ENCODE assay signal across 1 cellular context in genomic region chr15:29268706-29269484, GRCh38.
TF ChIP-seq lines count a peak whose summit lies in the region.

No MANE protein-coding gene starts in this region.

TF ChIP-seq in GM12878, 131 proteins besides CTCF, POLR2A, EP300 and RAD21 (continued from another document):
- TF ChIP-seq ZBTB40 (IDR thresholded peaks at IDR 0.05; ENCODE audit: borderline replicate concordance), result no peak
- no peak for TF ChIP-seq BMI1 (IDR thresholded peaks at IDR 0.05; ENCODE audit: borderline replicate concordance)
- no peak for TF ChIP-seq ELK1 (IDR thresholded peaks at IDR 0.05; ENCODE audit: low read depth, low read length)
- TF ChIP-seq YY1 (IDR thresholded peaks at IDR 0.05; ENCODE audit: low read depth, low read length), result peak; percentile 1; the same call in 1 of the 2 replicates
- TF ChIP-seq SREBF1 (IDR thresholded peaks at IDR 0.05; ENCODE audit: low read length), result no peak
- TF ChIP-seq ATF7 (IDR thresholded peaks at IDR 0.05; ENCODE audit: low read depth), result no peak
- TF ChIP-seq ASH2L (IDR thresholded peaks at IDR 0.05; ENCODE audit: borderline replicate concordance, low read depth), result no peak
